Comparison of ENCODE assay signal across 23 cellular contexts in genomic region chr6:128712898-128713297, GRCh38.
DNase-seq lines count a peak whose midpoint lies in the region; TF ChIP-seq lines count a peak whose summit lies in the region.
"Had no signal": no experiment of that assay in that cellular context is flagged by ENCODE, and none has a peak within 500 bp of the region (broad histone marks: within the 10 kb centered on the region; RNA-seq: fewer than 3 reads in every experiment).

No MANE protein-coding gene starts in this region.

- no peaks in the 10 kb centered on the region for H3K36me3 Mint-ChIP-seq in osteocyte (ENCODE audit: unreplicated experiment)
- H3K36me3 Mint-ChIP-seq: CD8-positive, alpha-beta T cell; naive B cell had no signal

- H3K4me1 Mint-ChIP-seq in osteocyte (ENCODE audit: unreplicated experiment): peaks cover 18% of the 10 kb centered on the region
- H3K4me1 Mint-ChIP-seq: naive B cell had no signal

- no peaks in the 10 kb centered on the region for H3K9me3 Mint-ChIP-seq in osteocyte (ENCODE audit: unreplicated experiment)
- H3K9me3 Mint-ChIP-seq: CD8-positive, alpha-beta T cell; T-helper 1 cell treated with Interleukin-12 subunit alpha and Interleukin-12 subunit beta and Interleukin-4 antibody, amounts not matched to agents 30 μg/mL and 1 μg/mL, for 36 hours had no signal

- H3K4me3 ChIP-seq in fibroblast of mammary gland (ENCODE audit: control insufficient read depth, low read depth, low read length): no peak overlapping the region
- H3K4me3 ChIP-seq: cardiac muscle cell had no signal

- no peaks in the 10 kb centered on the region for H3K27me3 Mint-ChIP-seq in osteocyte (ENCODE audit: unreplicated experiment)

- DNase-seq in Caki2 (ENCODE audit: low read depth) (peak; percentile 35), NCI-H69 (lab: John Stamatoyannopoulos, UW) (peak; percentile 10), fibroblast of mammary gland (ENCODE audit: low read depth) (peak; percentile 15), osteocyte (ENCODE audit: extremely low spot score, unreplicated experiment) (no peak), putamen (ENCODE audit: low spot score) (no peak), COLO668 (lab: John Stamatoyannopoulos, UW; ENCODE audit: unreplicated experiment) (no peak)
- no peak for DNase-seq in stimulated activated CD4-positive, alpha-beta T cell treated with anti-CD3 and anti-CD28 coated beads, Interleukin-4, amount 100 ng/mL, for 24 hours
- DNase-seq: activated CD4-positive, alpha-beta T cell treated with anti-CD3 and anti-CD28 coated beads, Interleukin-2, amount 50 U/mL, for 4 hours; activated CD4-positive, CD25-positive, alpha-beta regulatory T cell; activated gamma-delta T cell treated with Interleukin-2 at 50 U/mL for 16 hours; activated T-cell treated with anti-CD3 and anti-CD28 coated beads, Interleukin-2, amount 50 U/mL, for 48 hours; BE2C; CD8-positive, alpha-beta T cell; effector CD4-positive, alpha-beta T cell; glutamatergic neuron; left ventricle myocardium superior; naive B cell; NCI-H1694; NCI-H82; nucleus accumbens; stimulated activated naive CD4-positive, alpha-beta T cell treated with Interleukin-2 at 50 U/mL for 16 hours had no signal

- peak overlapping the region; percentile 4 for H3K27ac Mint-ChIP-seq in osteocyte (ENCODE audit: unreplicated experiment)
- H3K27ac Mint-ChIP-seq: CD8-positive, alpha-beta T cell; naive B cell; T-helper 1 cell treated with Interleukin-12 subunit alpha and Interleukin-12 subunit beta and Interleukin-4 antibody, amounts not matched to agents 30 μg/mL and 1 μg/mL, for 36 hours had no signal

- H3K4me3 Mint-ChIP-seq in osteocyte (ENCODE audit: unreplicated experiment): no peak overlapping the region
- H3K4me3 Mint-ChIP-seq: CD8-positive, alpha-beta T cell; naive B cell; T-helper 1 cell treated with Interleukin-12 subunit alpha and Interleukin-12 subunit beta and Interleukin-4 antibody, amounts not matched to agents 30 μg/mL and 1 μg/mL, for 36 hours had no signal

- in situ Hi-C loops in Caki2 (cut with HindIII; ENCODE audit: low pct_unique_long_range_greater_than_20kb, low sequenced_read_pairs): no loop called here

- no peak for TF ChIP-seq CTCF in fibroblast of mammary gland (conservative IDR thresholded peaks at IDR 0.05; ENCODE audit: control insufficient read depth, insufficient read depth, low read depth, low read length)
- no peak for TF ChIP-seq CTCF in osteocyte (IDR thresholded peaks at IDR 0.05)

Comparison
In these comparisons a context has a peak if more than half of its experiments do, and no peak if none do; other contexts are left out.
1. DNase-seq: peak in Caki2 (single experiment), NCI-H69 (single experiment) and fibroblast of mammary gland (single experiment); none in osteocyte (single experiment), stimulated activated CD4-positive, alpha-beta T cell treated with anti-CD3 and anti-CD28 coated beads, Interleukin-4, amount 100 ng/mL, for 24 hours (single experiment), putamen (single experiment) and COLO668 (single experiment).